Comparison of ENCODE assay signal across 15 cellular contexts in the genomic region with DNA sequence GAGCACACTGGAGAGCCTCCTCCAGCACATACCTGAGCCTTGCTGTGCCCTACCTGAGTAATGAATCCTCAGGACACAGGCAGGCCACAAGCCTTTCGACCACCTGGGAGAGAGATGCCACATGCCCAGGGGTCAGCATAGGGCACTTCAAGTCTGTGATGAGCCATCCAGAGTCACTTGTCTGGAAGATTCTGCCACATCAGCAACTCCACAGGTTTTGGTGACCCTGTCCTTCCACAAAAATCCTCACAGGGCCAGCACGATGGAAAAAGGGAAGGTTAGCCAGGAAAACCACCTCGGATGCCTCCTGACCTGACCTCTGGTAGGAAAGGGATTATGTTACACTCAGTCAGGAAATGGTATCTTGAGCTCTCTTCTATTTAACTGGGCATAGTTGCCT. TPM values are rescaled to one million over a fixed set of nuclear protein-coding genes. Genes with fewer than 3 reads are reported as not detected.
DNase-seq lines count a peak whose midpoint lies in the region; ATAC-seq, FAIRE-seq and TF ChIP-seq lines count a peak whose summit lies in the region.
"Had no signal": no experiment of that assay in that cellular context is flagged by ENCODE, and none has a peak within 500 bp of the region (broad histone marks: within the 10 kb centered on the region; RNA-seq: fewer than 3 reads in every experiment).

No MANE protein-coding gene starts in this region.

- H3K36me3 ChIP-seq in ACC112 (ENCODE audit: insufficient read depth, low read length) (no peaks in the 10 kb centered on the region), bronchial epithelial cell (ENCODE audit: control insufficient read depth, insufficient read depth, low read length) (no peaks in the 10 kb centered on the region)
- H3K36me3 ChIP-seq: BLaER1 treated with 17β-estradiol and CSF1 and Interleukin-3, amounts not matched to agents 10 nM and 100 nM had no signal

- FAIRE-seq in A549 (lab: Jason Lieb, UNC): no peak
- peak; percentile 50 for FAIRE-seq in bronchial epithelial cell (lab: Jason Lieb, UNC)

- H3K4me1 Mint-ChIP-seq in nephron progenitor cell (peaks cover 50% of the 10 kb centered on the region), type B pancreatic cell (ENCODE audit: unreplicated experiment) (peaks cover 9% of the 10 kb centered on the region)
- H3K4me1 Mint-ChIP-seq: CD4-positive, CD25-positive, alpha-beta regulatory T cell had no signal

- POLR2A ChIA-PET in A549 (lab: Yijun Ruan, JAX): no interaction called here

- peak overlapping the region; percentile 28 for H3K27ac Mint-ChIP-seq in nephron progenitor cell
- no peak overlapping the region for H3K27ac Mint-ChIP-seq in type B pancreatic cell

- H3K4me3 ChIP-seq in A549 (no peak overlapping the region), ACC112 (ENCODE audit: low read depth, low read length) (no peak overlapping the region), bronchial epithelial cell (ENCODE audit: low read depth, low read length) (no peak overlapping the region)
- H3K4me3 ChIP-seq: BLaER1 treated with 17β-estradiol and CSF1 and Interleukin-3, amounts not matched to agents 10 nM and 100 nM had no signal

- H3K4me2 ChIP-seq in A549: no peak overlapping the region
- H3K4me2 ChIP-seq: BLaER1 treated with 17β-estradiol and CSF1 and Interleukin-3, amounts not matched to agents 10 nM and 100 nM had no signal

- ATAC-seq in A549 (no peak), HG02571 (IDR thresholded peaks at IDR 0.05; ENCODE audit: unreplicated experiment) (no peak)

- H3K36me3 Mint-ChIP-seq in nephron progenitor cell (ENCODE audit: low read depth) (no peaks in the 10 kb centered on the region), type B pancreatic cell (no peaks in the 10 kb centered on the region)

- no peaks in the 10 kb centered on the region for H3K27me3 ChIP-seq in ACC112 (ENCODE audit: insufficient read depth, low read length)
- no peaks in the 10 kb centered on the region for H3K27me3 ChIP-seq in bronchial epithelial cell (ENCODE audit: control insufficient read depth, insufficient read depth, low read length)
- H3K27me3 ChIP-seq: BLaER1 treated with 17β-estradiol and CSF1 and Interleukin-3, amounts not matched to agents 10 nM and 100 nM had no signal

- no peak for TF ChIP-seq POLR2A in A549 (IDR thresholded peaks at IDR 0.05; ENCODE audit: low read length)

- no peak for TF ChIP-seq CTCF in A549 (IDR thresholded peaks at IDR 0.05)
- no peak for TF ChIP-seq CTCF in bronchial epithelial cell (IDR thresholded peaks at IDR 0.05; ENCODE audit: insufficient read depth, low read length, severe bottlenecking)
- TF ChIP-seq CTCF in nephron progenitor cell (IDR thresholded peaks at IDR 0.05): no peak
- TF ChIP-seq CTCF in type B pancreatic cell (conservative IDR thresholded peaks at IDR 0.05): no peak

- CTCF ChIA-PET in A549 (lab: Yijun Ruan, JAX): interaction anchor here (1.5 kb wide), 1 partner anchor 19 kb away, joined by 3 read pairs; no protein-coding TSS in a partner anchor

- H3K4me1 ChIP-seq in A549 (no peaks in the 10 kb centered on the region), ACC112 (ENCODE audit: control insufficient read depth, insufficient read depth, low read length, unreplicated experiment) (peaks cover 15% of the 10 kb centered on the region)
- H3K4me1 ChIP-seq: BLaER1 treated with 17β-estradiol and CSF1 and Interleukin-3, amounts not matched to agents 10 nM and 100 nM had no signal

- H2AFZ ChIP-seq in ACC112 (ENCODE audit: low read length, unreplicated experiment): no peak overlapping the region

- H3K4me3 Mint-ChIP-seq in nephron progenitor cell: peak overlapping the region; percentile 26
- no peak overlapping the region for H3K4me3 Mint-ChIP-seq in type B pancreatic cell
- H3K4me3 Mint-ChIP-seq: CD4-positive, CD25-positive, alpha-beta regulatory T cell had no signal

- 25% methylated on average over 3 of the region's 3 CpGs for WGBS in A549 (ENCODE audit: missing lambda C conversion rate)

- no peak for TF ChIP-seq RAD21 in A549 (conservative IDR thresholded peaks at IDR 0.05 in 1 of 2, IDR thresholded peaks at IDR 0.05 in 1 of 2)

- DNase-seq in A549 (ENCODE audit: low read depth in 1 of 2, low spot score in 1 of 2) (no peak), bronchial epithelial cell (ENCODE audit: low read depth) (no peak), nephron progenitor cell (no peak), type B pancreatic cell (ENCODE audit: extremely low spot score, unreplicated experiment) (no peak), NCI-H1417 treated with DMSO at 0.1 percent for 48 hours (lab: John Stamatoyannopoulos, UW) (no peak), DMS153 (lab: John Stamatoyannopoulos, UW) (no peak)
- DNase-seq: ACHN; Calu3; CD4-positive, CD25-positive, alpha-beta regulatory T cell; HCEC 1CT; IMR-90; KBM-7 had no signal

- H3K27me3 Mint-ChIP-seq in nephron progenitor cell (ENCODE audit: low read depth, poor library complexity): peaks cover 8% of the 10 kb centered on the region
- H3K27me3 Mint-ChIP-seq in type B pancreatic cell: no peaks in the 10 kb centered on the region

- no peak overlapping the region for H3K27ac ChIP-seq in A549
- peak overlapping the region; percentile 51; the same call in 1 of the 2 replicates for H3K27ac ChIP-seq in ACC112 (ENCODE audit: low read depth, low read length)
- H3K27ac ChIP-seq: BLaER1 treated with 17β-estradiol and CSF1 and Interleukin-3, amounts not matched to agents 10 nM and 100 nM had no signal

- H3K9me3 Mint-ChIP-seq in nephron progenitor cell (peaks cover 4% of the 10 kb centered on the region), type B pancreatic cell (no peaks in the 10 kb centered on the region)

- no peaks in the 10 kb centered on the region for H3K9me3 ChIP-seq in A549
- H3K9me3 ChIP-seq: BLaER1 treated with 17β-estradiol and CSF1 and Interleukin-3, amounts not matched to agents 10 nM and 100 nM had no signal

- no peak for TF ChIP-seq EP300 in A549 (IDR thresholded peaks at IDR 0.05)

- peaks cover 2% of the 10 kb centered on the region for H3K79me2 ChIP-seq in ACC112 (ENCODE audit: control insufficient read depth, insufficient read depth, low read length, unreplicated experiment)

TF ChIP-seq in A549, 52 proteins besides CTCF, POLR2A, EP300 and RAD21:
- TF ChIP-seq ZFP36 (IDR thresholded peaks at IDR 0.05; ENCODE audit: borderline replicate concordance, partially characterized antibody): no peak
- peak; percentile 55 for TF ChIP-seq MAFK (IDR thresholded peaks at IDR 0.05; ENCODE audit: partially characterized antibody)
- no peak for TF ChIP-seq ZSCAN20 (CRISPR knock-in tag; IDR thresholded peaks at IDR 0.05)
- no peak for TF ChIP-seq PHF8 (IDR thresholded peaks at IDR 0.05; ENCODE audit: borderline replicate concordance, low read depth)

RNA-seq across cellular contexts. Expression of a gene that starts 46.8 kb away (rescaled TPM):
- polyA plus RNA-seq in A549 (2011; rRNA removed) (1.7 and 2.2 TPM in 2 replicates), A549 (2017; fragmentation: RNase III; extraction: RNeasy Plus Mini Kit Qiagen cat#74134 plus additional on column Dnase treatment) (3.0 to 3.3 TPM (median 3.2 TPM) in 3 replicates)
- polyA plus RNA-seq in A549 (2012; cell fraction: cytosol; rRNA removed): 0.30 and 0.34 TPM in 2 replicates
- 0.67 and 1.1 TPM in 2 replicates for polyA plus RNA-seq in A549 (2012; cell fraction: nucleus; rRNA removed)
- 2.0 and 3.1 TPM in 2 replicates for polyA minus RNA-seq in A549 (2011; rRNA and poly(A)+ RNA removed)
- total RNA-seq in bronchial epithelial cell (under 0.01 and 0.51 TPM in 2 replicates), type B pancreatic cell (ENCODE audit: low replicate concordance) (4.5 and 8.0 TPM in 2 replicates)
